ENCODE assay signal across 8 cellular contexts in genomic region chrX:24023972-24024664, GRCh38. TPM values are rescaled to one million over a fixed set of nuclear protein-coding genes. Genes with fewer than 3 reads are reported as not detected.
DNase-seq lines count a peak whose midpoint lies in the region; ATAC-seq, FAIRE-seq and TF ChIP-seq lines count a peak whose summit lies in the region.

No MANE protein-coding gene starts in this region.

- TF ChIP-seq CTCF in Peyer's patch (IDR thresholded peaks at IDR 0.05) (no peak), H1 (IDR thresholded peaks at IDR 0.05; ENCODE audit: control extremely low read depth in 1 of 3, insufficient read depth in 1 of 3, low read depth in 1 of 3, low read length in 3 of 3) (no peak)

- H3K56ac ChIP-seq in H1 (replicated peaks; ENCODE audit: insufficient read length, low read depth, low read length): no peak overlapping the region

- 2% methylated on average over 19 of the region's 19 CpGs; no CpG with 5 or more reads in 1 of the 2 experiments for WGBS in H1 (ENCODE audit: extremely low coverage in 1 of 2, insufficient coverage in 1 of 2, insufficient read length in 1 of 2, insufficient replicate concordance in 2 of 2, low coverage in 1 of 2, low lambda C conversion rate in 2 of 2, missing lambda C conversion rate in 1 of 2), 2 experiments

- peaks cover 45% of the 10 kb centered on the region for H3K4me1 Mint-ChIP-seq in activated naive CD4-positive, alpha-beta T cell treated with anti-CD3 and anti-CD28 coated beads, Interleukin-2, amount 50 U/mL, for 24 hours
- peaks cover 10 to 41% (median 28%) of the 10 kb centered on the region in 4 donors for H3K4me1 Mint-ChIP-seq in naive thymus-derived CD8-positive, alpha-beta T cell

- no peaks in the 10 kb centered on the region for H3K27me3 Mint-ChIP-seq in activated naive CD4-positive, alpha-beta T cell treated with anti-CD3 and anti-CD28 coated beads, Interleukin-2, amount 50 U/mL, for 24 hours
- no peaks in the 10 kb centered on the region for H3K27me3 Mint-ChIP-seq in naive thymus-derived CD8-positive, alpha-beta T cell

- H3K23me2 ChIP-seq in H1 (ENCODE audit: low read depth, low read length): 0 out of 2 replicates have a peak, but pooled peaks cover 3% of the 10 kb centered on the region

- no peak overlapping the region for H2BK15ac ChIP-seq in H1 (ENCODE audit: low read length)

- H3K27me3 ChIP-seq in Peyer's patch: no peaks in the 10 kb centered on the region
- H3K27me3 ChIP-seq in H1 (replicated peaks in 1 of 4; ENCODE audit: control insufficient read depth in 3 of 4, extremely low read depth in 1 of 4, insufficient read depth in 3 of 4, low read length in 3 of 4): no peaks in the 10 kb centered on the region

- peak overlapping the region; percentile 90 for H3K4me3 Mint-ChIP-seq in activated naive CD4-positive, alpha-beta T cell treated with anti-CD3 and anti-CD28 coated beads, Interleukin-2, amount 50 U/mL, for 24 hours
- peak overlapping the region; percentile 75 to 94 (median 88) for H3K4me3 Mint-ChIP-seq in naive thymus-derived CD8-positive, alpha-beta T cell

- H3K9me3 ChIP-seq in Peyer's patch (peaks cover 0 to 4% (median 0%) of the 10 kb centered on the region in 4 donors), H1 (ENCODE audit: insufficient read depth in 2 of 2, low read depth in 1 of 2, low read length in 1 of 2) (no peaks in the 10 kb centered on the region)

- no peak overlapping the region for H2BK5ac ChIP-seq in H1 (ENCODE audit: low read depth, low read length)

- no peak for ATAC-seq in naive thymus-derived CD8-positive, alpha-beta T cell
- no peak for ATAC-seq in HG03565 (IDR thresholded peaks at IDR 0.05; ENCODE audit: unreplicated experiment)
- ATAC-seq in GM21576 (IDR thresholded peaks at IDR 0.05; ENCODE audit: unreplicated experiment): no peak

- H4K8ac ChIP-seq in H1 (ENCODE audit: extremely low read depth, insufficient read depth, low read length): no peak overlapping the region

- no peak overlapping the region for H3K14ac ChIP-seq in H1 (ENCODE audit: insufficient read length)

- H3K36me3 ChIP-seq in Peyer's patch (no peaks in the 10 kb centered on the region), H1 (ENCODE audit: control insufficient read depth in 2 of 4, insufficient read depth in 4 of 4, low read length in 3 of 4) (no peaks in the 10 kb centered on the region)

- H3K27ac ChIP-seq in Peyer's patch: peak overlapping the region in 3 of 4 donors; percentile 91 to 98 (median 97)
- H3K27ac ChIP-seq in H1 (ENCODE audit: low read depth, low read length): no peak overlapping the region

- no peak for DNase-seq in activated naive CD4-positive, alpha-beta T cell treated with Interleukin-2 at 50 U/mL for 16 hours
- DNase-seq in Peyer's patch (no peak), H1 (ENCODE audit: low read depth in 1 of 2, low spot score in 2 of 2) (no peak), kidney tubule cell (ENCODE audit: low spot score) (no peak)
- peak in 3 of 10 donors; percentile 8 to 21 (median 20) for DNase-seq in naive thymus-derived CD8-positive, alpha-beta T cell

- FAIRE-seq in H1 (lab: Jason Lieb, UNC): peak; percentile 24

- no peaks in the 10 kb centered on the region for H3K9me3 Mint-ChIP-seq in activated naive CD4-positive, alpha-beta T cell treated with anti-CD3 and anti-CD28 coated beads, Interleukin-2, amount 50 U/mL, for 24 hours
- H3K9me3 Mint-ChIP-seq in naive thymus-derived CD8-positive, alpha-beta T cell: peaks cover 0 to 2% (median 0%) of the 10 kb centered on the region in 9 donors

- peaks cover 0 to 47% of the 10 kb centered on the region in 2 experiments; a peak in 2 of 4 replicates for H3K79me2 ChIP-seq in H1 (ENCODE audit: control insufficient read depth in 1 of 2, insufficient read depth in 2 of 2, low read length in 2 of 2)

- no peaks in the 10 kb centered on the region for H4K20me1 ChIP-seq in H1 (replicated peaks in 1 of 2; ENCODE audit: control insufficient read depth in 1 of 2, insufficient read depth in 2 of 2, low read length in 2 of 2)

- POLR2A ChIA-PET in H1 (lab: Charles Lee; ENCODE audit: partially characterized antibody): interaction anchor here (0.6 to 4.6 kb wide), 4 partner anchors 9 to 80 kb away, joined by 3 to 37 read pairs (median 4); partner anchors contain the start of gene EIF2S3
- POLR2A ChIA-PET in naive thymus-derived CD8-positive, alpha-beta T cell (lab: Charles Lee): interaction anchor here (0.6 to 4.5 kb wide), 5 partner anchors 12 to 326 kb away, joined by 4 to 65 read pairs (median 4); partner anchors contain the start of genes APOO, CXorf58 and EIF2S3

- H3K27ac Mint-ChIP-seq in activated naive CD4-positive, alpha-beta T cell treated with anti-CD3 and anti-CD28 coated beads, Interleukin-2, amount 50 U/mL, for 24 hours: peak overlapping the region; percentile 93
- peak overlapping the region; percentile 64 to 91 (median 86) for H3K27ac Mint-ChIP-seq in naive thymus-derived CD8-positive, alpha-beta T cell

- peaks cover 5% of the 10 kb centered on the region for H3K36me3 Mint-ChIP-seq in activated naive CD4-positive, alpha-beta T cell treated with anti-CD3 and anti-CD28 coated beads, Interleukin-2, amount 50 U/mL, for 24 hours
- H3K36me3 Mint-ChIP-seq in naive thymus-derived CD8-positive, alpha-beta T cell: peaks cover 0 to 8% (median 2%) of the 10 kb centered on the region in 3 donors

- H3K9ac ChIP-seq in H1 (replicated peaks in 1 of 4; ENCODE audit: extremely low read depth in 1 of 4, low read depth in 3 of 4, low read length in 3 of 4): peak overlapping the region in 3 of 4 experiments; percentile 30 to 74 (median 61); a peak in 4 of 7 replicates

- no peak overlapping the region for H4K5ac ChIP-seq in H1 (ENCODE audit: insufficient read length, low read depth, low read length)

- H2BK12ac ChIP-seq in H1 (ENCODE audit: low read depth, low read length): no peak overlapping the region

- no peak overlapping the region for H3K4ac ChIP-seq in H1 (replicated peaks; ENCODE audit: insufficient read length, low read depth, low read length)

- no peak overlapping the region for H3K23ac ChIP-seq in H1 (ENCODE audit: insufficient read length)

- H2BK20ac ChIP-seq in H1 (ENCODE audit: low read length): no peak overlapping the region

- no peak for TF ChIP-seq RAD21 in H1 (IDR thresholded peaks at IDR 0.05 in 1 of 2, conservative IDR thresholded peaks at IDR 0.05 in 1 of 2; ENCODE audit: low read depth in 2 of 2, low read length in 2 of 2)

- no peak overlapping the region for H2BK120ac ChIP-seq in H1 (replicated peaks; ENCODE audit: low read depth, low read length)

- H2AFZ ChIP-seq in H1 (ENCODE audit: low read length): no peak overlapping the region

- H3K18ac ChIP-seq in H1 (ENCODE audit: extremely low read depth, low read length): no peak overlapping the region

- CTCF ChIA-PET in H1 (lab: Charles Lee; ENCODE audit: partially characterized antibody): no interaction called here

- H3K4me1 ChIP-seq in Peyer's patch: no peaks in the 10 kb centered on the region
- H3K4me1 ChIP-seq in H1 (replicated peaks in 1 of 4; ENCODE audit: control insufficient read depth in 3 of 4, insufficient read depth in 4 of 4, low read length in 3 of 4): peaks cover 0 to 7% (median 0%) of the 10 kb centered on the region in 4 experiments; a peak in 1 of 7 replicates

- H3K79me1 ChIP-seq in H1 (ENCODE audit: low read depth, low read length): no peaks in the 10 kb centered on the region

- H4K91ac ChIP-seq in H1 (replicated peaks; ENCODE audit: insufficient read length, low read length): no peak overlapping the region

- H3K4me3 ChIP-seq in Peyer's patch (peak overlapping the region; percentile 69 to 83 (median 78)), H1 (ENCODE audit: extremely low read depth in 1 of 4, insufficient read depth in 2 of 4, low read depth in 3 of 4, low read length in 4 of 4) (peak overlapping the region; percentile 65 to 97 (median 77))

- no peak overlapping the region for H2AK5ac ChIP-seq in H1 (ENCODE audit: low read depth, low read length)

- peak overlapping the region; percentile 44 to 62 for H3K4me2 ChIP-seq in H1 (ENCODE audit: insufficient read depth in 1 of 2, low read depth in 2 of 2, low read length in 2 of 2)

- TF ChIP-seq EP300 in H1 (IDR thresholded peaks at IDR 0.05; ENCODE audit: borderline replicate concordance in 1 of 2, low read depth in 2 of 2, low read length in 2 of 2): no peak

- TF ChIP-seq POLR2A in Peyer's patch (IDR thresholded peaks at IDR 0.05) (no peak), H1 (IDR thresholded peaks at IDR 0.05; ENCODE audit: control extremely low read depth in 1 of 2, low read depth in 2 of 2, low read length in 2 of 2) (no peak)

TF ChIP-seq in H1, 55 proteins besides CTCF, POLR2A, EP300 and RAD21 (continues in another document):
- TF ChIP-seq SRF (IDR thresholded peaks at IDR 0.05; ENCODE audit: low read depth, low read length) (no peak), GABPA (IDR thresholded peaks at IDR 0.05; ENCODE audit: borderline replicate concordance, insufficient read depth, low read length) (no peak), KDM1A (IDR thresholded peaks at IDR 0.05; ENCODE audit: borderline replicate concordance, low read length) (no peak), SIX5 (IDR thresholded peaks at IDR 0.05; ENCODE audit: low read depth, low read length) (no peak)

RNA-seq across cellular contexts. Expression of gene KLHL15, which starts 2.9 kb away (rescaled TPM):
- total RNA-seq in Peyer's patch: 1 to 10 TPM; 3.1 to 7.4 (median 5.5) TPM
- 8.5 and 8.9 TPM in 2 replicates for total RNA-seq in H1 (2021; fragmentation: NEBNext Ultra II Directional; extraction: Animal tissue kit (Norgen Biotek cat#: 25700))
- 2.2 and 3.7 TPM in 2 replicates for polyA plus RNA-seq in H1 (2011; rRNA removed)
- 3.9 TPM for polyA plus RNA-seq in H1 (2011; cell fraction: cytosol; rRNA removed)
- polyA plus RNA-seq in H1 (2011; cell fraction: nucleus; rRNA removed): 1.4 TPM
- 2.8 to 6.1 TPM (median 3.9 TPM) in 4 replicates for polyA plus RNA-seq in H1 (2012, experiment 1 of 2)
- polyA plus RNA-seq in H1 (2012, experiment 2 of 2): 0.62 TPM
- 4.2 TPM for polyA plus RNA-seq in H1 (2013, experiment 1 of 2)
- polyA plus RNA-seq in H1 (2013, experiment 2 of 2): 3.9 TPM
- polyA minus RNA-seq in H1 (2011; rRNA and poly(A)+ RNA removed): 11.4 and 15.0 TPM in 2 replicates
- 5.7 TPM for polyA minus RNA-seq in H1 (2011; cell fraction: cytosol; rRNA and poly(A)+ RNA removed)
- 7.4 TPM for polyA minus RNA-seq in H1 (2011; cell fraction: nucleus; rRNA and poly(A)+ RNA removed)
- 1 to 10 TPM; 8.8 to 8.9 TPM for total RNA-seq in naive thymus-derived CD8-positive, alpha-beta T cell
- 1 to 10 TPM; 1.8 to 2.7 (median 2.5) TPM for polyA plus RNA-seq in naive thymus-derived CD8-positive, alpha-beta T cell

RNA-seq across cellular contexts. Expression of gene EIF2S3, which starts 30.6 kb away (rescaled TPM):
- 100 to 1,000 TPM in 1 of 4 donors, 10 to 100 TPM in 3; 44.7 to 107 (median 69.4) TPM for total RNA-seq in Peyer's patch
- total RNA-seq in H1 (2021; fragmentation: NEBNext Ultra II Directional; extraction: Animal tissue kit (Norgen Biotek cat#: 25700)): 244 and 259 TPM in 2 replicates
- polyA plus RNA-seq in H1 (2011; rRNA removed): 65.5 and 69.0 TPM in 2 replicates
- 90.2 TPM for polyA plus RNA-seq in H1 (2011; cell fraction: cytosol; rRNA removed)
- polyA plus RNA-seq in H1 (2011; cell fraction: nucleus; rRNA removed): 75.8 TPM
- polyA plus RNA-seq in H1 (2012, experiment 1 of 2): 146 to 218 TPM (median 174 TPM) in 4 replicates
- 85.2 TPM for polyA plus RNA-seq in H1 (2012, experiment 2 of 2)
- polyA plus RNA-seq in H1 (2013, experiment 1 of 2): 130 TPM
- 127 TPM for polyA plus RNA-seq in H1 (2013, experiment 2 of 2)
- 91.8 and 142 TPM in 2 replicates for polyA minus RNA-seq in H1 (2011; rRNA and poly(A)+ RNA removed)
- 236 TPM for polyA minus RNA-seq in H1 (2011; cell fraction: cytosol; rRNA and poly(A)+ RNA removed)
- polyA minus RNA-seq in H1 (2011; cell fraction: nucleus; rRNA and poly(A)+ RNA removed): 125 TPM
- total RNA-seq in naive thymus-derived CD8-positive, alpha-beta T cell: 100 to 1,000 TPM; 267 to 283 TPM
- 100 to 1,000 TPM; 123 to 148 (median 141) TPM for polyA plus RNA-seq in naive thymus-derived CD8-positive, alpha-beta T cell
